In genomic region chrX:20530319-20530979, GRCh38 we compare ENCODE assay signal across 8 cellular contexts.
DNase-seq lines count a peak whose midpoint lies in the region; ATAC-seq and TF ChIP-seq lines count a peak whose summit lies in the region.

No MANE protein-coding gene starts in this region.

- DNase-seq in Daoy (ENCODE audit: low read depth) (peak; percentile 22), NOMO-1 treated with dmso at 0.1 percent for 144 hours (lab: John Stamatoyannopoulos, UW; ENCODE audit: unreplicated experiment) (peak; percentile 45), activated T-cell treated with anti-CD3 and anti-CD28 coated beads for 24 hours (ENCODE audit: low read depth) (peak; percentile 39), esophagus muscularis mucosa (ENCODE audit: extremely low spot score) (no peak), thoracic aorta (ENCODE audit: low spot score) (no peak)

- intact Hi-C loops in esophagus muscularis mucosa (cut with DNase I) = no loop called here

- H3K27ac ChIP-seq in esophagus muscularis mucosa (replicated peaks in 1 of 4) = peak overlapping the region in 3 of 4 donors; percentile 5 to 51 (median 28)
- H3K27ac ChIP-seq in thoracic aorta = no peak overlapping the region

- H3K36me3 Mint-ChIP-seq in nephron (ENCODE audit: low read depth) = no peaks in the 10 kb centered on the region

- H3K4me3 Mint-ChIP-seq in nephron = peak overlapping the region; percentile 16 to 42 (median 28)

- peak; percentile 70 to 78 (median 71) for TF ChIP-seq CTCF in esophagus muscularis mucosa (IDR thresholded peaks at IDR 0.05)
- TF ChIP-seq CTCF in nephron (IDR thresholded peaks at IDR 0.05; ENCODE audit: unreplicated experiment in 3 of 3) = peak; percentile 83 to 89 (median 85)
- TF ChIP-seq CTCF in thoracic aorta (IDR thresholded peaks at IDR 0.05) = peak; percentile 63

- H3K27ac Mint-ChIP-seq in nephron = peak overlapping the region in 2 of 3 experiments; percentile 2 to 3

- peak overlapping the region; percentile 15 to 33 (median 28) for H3K4me3 ChIP-seq in esophagus muscularis mucosa
- peak overlapping the region; percentile 51 for H3K4me3 ChIP-seq in thoracic aorta

- TF ChIP-seq POLR2A in esophagus muscularis mucosa (IDR thresholded peaks at IDR 0.05; ENCODE audit: low read depth) = no peak

- H3K27me3 ChIP-seq in esophagus muscularis mucosa (no peaks in the 10 kb centered on the region), thoracic aorta (replicated peaks; ENCODE audit: insufficient read depth) (no peaks in the 10 kb centered on the region)

- whole genome bisulfite sequencing in esophagus muscularis mucosa = 11% methylated on average over 13 of the region's 13 CpGs

- H3K36me3 ChIP-seq in esophagus muscularis mucosa (no peaks in the 10 kb centered on the region), thoracic aorta (no peaks in the 10 kb centered on the region)

- TF ChIP-seq EP300 in esophagus muscularis mucosa (IDR thresholded peaks at IDR 0.05) = no peak

- H3K4me1 ChIP-seq in esophagus muscularis mucosa (peaks cover 4 to 22% (median 10%) of the 10 kb centered on the region in 4 donors), thoracic aorta (ENCODE audit: control insufficient read depth in 1 of 2, low read depth in 2 of 2) (no peaks in the 10 kb centered on the region)

- H3K9me3 ChIP-seq in esophagus muscularis mucosa (no peaks in the 10 kb centered on the region), thoracic aorta (no peaks in the 10 kb centered on the region)

- H3K27me3 Mint-ChIP-seq in nephron (ENCODE audit: low read depth) = peaks cover 7% of the 10 kb centered on the region

- ATAC-seq in HG03432 (IDR thresholded peaks at IDR 0.05; ENCODE audit: unreplicated experiment) (peak; percentile 59), thoracic aorta (ENCODE audit: insufficient number of reproducible peaks, low FRiP score, low read depth) (no peak), GM18867 (IDR thresholded peaks at IDR 0.05; ENCODE audit: unreplicated experiment) (no peak)

- no peaks in the 10 kb centered on the region for H3K9me3 Mint-ChIP-seq in nephron

- peaks cover 30% of the 10 kb centered on the region for H3K4me1 Mint-ChIP-seq in nephron

Comparison
In these comparisons a context has a peak if more than half of its experiments do, and no peak if none do; other contexts are left out.
1. DNase-seq: peak in Daoy (single experiment), NOMO-1 treated with dmso at 0.1 percent for 144 hours (single experiment) and activated T-cell treated with anti-CD3 and anti-CD28 coated beads for 24 hours (single experiment); none in esophagus muscularis mucosa (single experiment) and thoracic aorta (single experiment).
2. H3K27ac ChIP-seq: peak in esophagus muscularis mucosa (3 of 4); none in thoracic aorta (0 of 2).
3. Peak in every context shown above with its lines, with median percentiles within 50 percentile points of each other: CTCF ChIP-seq.